In the genomic region with DNA sequence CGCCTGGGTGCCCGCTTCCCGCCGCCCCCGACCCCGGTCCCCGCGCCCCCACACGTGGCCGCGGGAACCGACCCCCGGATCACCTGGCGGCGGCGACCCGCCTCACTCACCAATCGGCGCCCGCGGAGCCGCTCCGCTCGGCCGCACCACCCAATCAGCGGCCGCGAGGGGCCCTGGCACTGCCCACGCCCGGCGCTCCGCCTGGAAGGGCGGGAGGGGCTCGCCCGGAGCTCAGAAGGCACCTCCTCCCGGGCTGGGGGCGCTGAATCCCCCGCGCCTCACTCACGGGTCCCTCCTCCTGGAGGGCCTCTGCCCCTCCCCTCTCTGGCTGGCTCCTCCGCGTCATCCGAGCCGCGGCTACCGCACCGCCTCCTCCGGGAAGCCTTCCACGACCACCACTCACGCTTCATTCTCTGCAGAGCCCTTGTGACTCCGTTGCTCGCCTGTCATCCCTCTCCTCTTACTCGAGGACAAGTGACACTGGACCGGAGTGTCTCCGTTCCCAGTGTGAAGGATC, we compare ENCODE assay signal across 8 cellular contexts.
A peak's percentile ranks its signal among the peaks of the same experiment; 100 is the strongest.
DNase-seq lines count a peak whose midpoint lies in the region; ATAC-seq and TF ChIP-seq lines count a peak whose summit lies in the region.

No MANE protein-coding gene starts in this region.

- DNase-seq in NCI-H524 (lab: John Stamatoyannopoulos, UW) (peak; percentile 48 to 78), activated T-cell treated with anti-CD3 and anti-CD28 coated beads for 4 hours (peak; percentile 58), erythroblast (lab: John Stamatoyannopoulos, UW) (peak; percentile 44 to 59)
- peak; percentile 50 for DNase-seq in stimulated activated naive B cell treated with anti-CD40 and anti-IgM and Interleukin-4, amounts not matched to agents 10 μg/mL and 1 μg/mL and 100 μg/mL, for 72 hours

- peaks cover 4% of the 10 kb centered on the region in 2 donors for H3K36me3 Mint-ChIP-seq in stimulated activated naive B cell treated with anti-CD40 and anti-IgM and Interleukin-4, amounts not matched to agents 10 μg/mL and 1 μg/mL and 100 μg/mL, for 72 hours

- H3K4me3 ChIP-seq in GM08714 (ENCODE audit: low read length) (peak overlapping the region; percentile 67; the same call in 1 of the 2 replicates), mucosa of stomach (ENCODE audit: low read length) (peak overlapping the region; percentile 74)

- peak overlapping the region; percentile 90 to 92 for H3K4me3 Mint-ChIP-seq in stimulated activated naive B cell treated with anti-CD40 and anti-IgM and Interleukin-4, amounts not matched to agents 10 μg/mL and 1 μg/mL and 100 μg/mL, for 72 hours

- H3K4me1 ChIP-seq in mucosa of stomach (ENCODE audit: control insufficient read depth, insufficient read depth, low read length) = peaks cover 17% of the 10 kb centered on the region

- peak overlapping the region; percentile 86 for H3K27ac Mint-ChIP-seq in stimulated activated naive B cell treated with anti-CD40 and anti-IgM and Interleukin-4, amounts not matched to agents 10 μg/mL and 1 μg/mL and 100 μg/mL, for 72 hours

- peak; percentile 47 for ATAC-seq in HG02981 (IDR thresholded peaks at IDR 0.05; ENCODE audit: unreplicated experiment)
- ATAC-seq in stimulated activated naive B cell treated with anti-CD40 and anti-IgM and Interleukin-4, amounts not matched to agents 10 μg/mL and 1 μg/mL and 100 μg/mL, for 72 hours (replicated peaks) = peak; percentile 65 to 78
- ATAC-seq in GM21515 (IDR thresholded peaks at IDR 0.05; ENCODE audit: unreplicated experiment) = no peak

- H3K9me3 Mint-ChIP-seq in stimulated activated naive B cell treated with anti-CD40 and anti-IgM and Interleukin-4, amounts not matched to agents 10 μg/mL and 1 μg/mL and 100 μg/mL, for 72 hours = no peaks in the 10 kb centered on the region

- peaks cover 56% of the 10 kb centered on the region for H3K27me3 ChIP-seq in mucosa of stomach (ENCODE audit: control insufficient read depth, insufficient read depth, low read length)

- no peak for TF ChIP-seq POLR2A in erythroblast (IDR thresholded peaks at IDR 0.05; ENCODE audit: low read length)

- H3K27me3 Mint-ChIP-seq in stimulated activated naive B cell treated with anti-CD40 and anti-IgM and Interleukin-4, amounts not matched to agents 10 μg/mL and 1 μg/mL and 100 μg/mL, for 72 hours = peaks cover 33 to 38% of the 10 kb centered on the region in 2 donors

- no peaks in the 10 kb centered on the region for H3K9me3 ChIP-seq in mucosa of stomach (ENCODE audit: control insufficient read depth, low read length)

- no peaks in the 10 kb centered on the region for H3K36me3 ChIP-seq in mucosa of stomach (ENCODE audit: control insufficient read depth, insufficient read depth, low read length)

- peak overlapping the region; percentile 39 for H3K9ac ChIP-seq in mucosa of stomach (ENCODE audit: low read length)

- peaks cover 18 to 44% of the 10 kb centered on the region in 2 donors for H3K4me1 Mint-ChIP-seq in stimulated activated naive B cell treated with anti-CD40 and anti-IgM and Interleukin-4, amounts not matched to agents 10 μg/mL and 1 μg/mL and 100 μg/mL, for 72 hours
